Comparison of ENCODE assay signal across 18 cellular contexts in genomic region chr2:234764378-234764777, GRCh38.
"Had no signal": no experiment of that assay in that cellular context is flagged by ENCODE, and none has a peak within 500 bp of the region (broad histone marks: within the 10 kb centered on the region; RNA-seq: fewer than 3 reads in every experiment).

No MANE protein-coding gene starts in this region.

- H3K27ac ChIP-seq: dorsolateral prefrontal cortex, gastrocnemius medialis, parathyroid adenoma, prostate gland, right lobe of liver, suprapubic skin, thyroid gland had no signal

- DNase-seq: cortex of kidney; dorsolateral prefrontal cortex; effector memory CD4-positive, alpha-beta T cell; gastrocnemius medialis; heart right ventricle; hypothalamus; left ventricle myocardium superior; mesendoderm; naive B cell; retina; right lobe of liver; stimulated activated CD4-positive, alpha-beta T cell treated with anti-CD3 and anti-CD28 coated beads, Interleukin-4, amount 100 ng/mL, for 1 hour; stimulated activated CD8-positive, alpha-beta memory T cell treated with anti-CD3 and anti-CD28 coated beads, Interleukin-4, amount 100 ng/mL, for 48 hours; stimulated activated naive CD8-positive, alpha-beta T cell treated with anti-CD3 and anti-CD28 coated beads, Interleukin-15, Interleukin-2, amounts not matched to agents 100 U/mL and 50 U/mL, for 24 hours; thyroid gland had no signal

- H3K4me1 ChIP-seq: gastrocnemius medialis, parathyroid adenoma, prostate gland, suprapubic skin, thyroid gland had no signal

- H3K36me3 ChIP-seq: gastrocnemius medialis, heart right ventricle, prostate gland, right lobe of liver, suprapubic skin, thyroid gland had no signal

- H2AFZ ChIP-seq: parathyroid adenoma had no signal

- H3K9me3 ChIP-seq: gastrocnemius medialis, prostate gland, suprapubic skin, thyroid gland had no signal

- H3K27me3 ChIP-seq: gastrocnemius medialis, heart right ventricle, right lobe of liver, suprapubic skin, thyroid gland had no signal

- H3K4me3 ChIP-seq: dorsolateral prefrontal cortex, gastrocnemius medialis, heart right ventricle, prostate gland, right lobe of liver, suprapubic skin, thyroid gland had no signal

- H3K9ac ChIP-seq: parathyroid adenoma had no signal
